In genomic region chr1:161462205-161463113, GRCh38 we compare ENCODE assay signal across 9 cellular contexts. TPM values are rescaled to one million over a fixed set of nuclear protein-coding genes. Genes with fewer than 3 reads are reported as not detected.
A peak's percentile ranks its signal among the peaks of the same experiment; 100 is the strongest.
DNase-seq lines count a peak whose midpoint lies in the region; ATAC-seq and TF ChIP-seq lines count a peak whose summit lies in the region.
"Not testable (repeated sequence)": the region's sequence is repeated elsewhere in the genome, so short reads cannot be mapped to it uniquely, and the experiment has no call there.
"Had no signal": no experiment of that assay in that cellular context is flagged by ENCODE, and none has a peak within 500 bp of the region (broad histone marks: within the 10 kb centered on the region; RNA-seq: fewer than 3 reads in every experiment).

No MANE protein-coding gene starts in this region.

- not testable (repeated sequence) for H3K9me3 Mint-ChIP-seq in activated T-cell treated with anti-CD3 and anti-CD28 coated beads, Interleukin-2, amount 50 U/mL, for 72 hours

- not testable (repeated sequence) for H3K4me1 ChIP-seq in lower lobe of right lung

- not testable (repeated sequence) for H3K27me3 Mint-ChIP-seq in activated T-cell treated with anti-CD3 and anti-CD28 coated beads, Interleukin-2, amount 50 U/mL, for 72 hours (ENCODE audit: low read depth)

- not testable (repeated sequence) for H3K4me1 Mint-ChIP-seq in activated T-cell treated with anti-CD3 and anti-CD28 coated beads, Interleukin-2, amount 50 U/mL, for 72 hours (ENCODE audit: low read depth)

- not testable (repeated sequence) for H3K27me3 ChIP-seq in lower lobe of right lung (ENCODE audit: low read depth)

- not testable (repeated sequence) for H3K36me3 Mint-ChIP-seq in activated T-cell treated with anti-CD3 and anti-CD28 coated beads, Interleukin-2, amount 50 U/mL, for 72 hours (ENCODE audit: insufficient read depth in 2 of 2)

- H3K36me3 ChIP-seq in lower lobe of right lung: not testable (repeated sequence)

- not testable (repeated sequence) for DNase-seq in activated T-cell treated with anti-CD3 and anti-CD28 coated beads, Interleukin-2, amount 50 U/mL, for 72 hours; lower lobe of right lung

- not testable (repeated sequence) for H3K4me3 ChIP-seq in lower lobe of right lung

- not testable (repeated sequence) for TF ChIP-seq CTCF in lower lobe of right lung (IDR thresholded peaks at IDR 0.05)

- not testable (repeated sequence) for H3K9me3 ChIP-seq in lower lobe of right lung

- not testable (repeated sequence) for H3K27ac ChIP-seq in lower lobe of right lung

- H3K27ac Mint-ChIP-seq in activated T-cell treated with anti-CD3 and anti-CD28 coated beads, Interleukin-2, amount 50 U/mL, for 72 hours: not testable (repeated sequence)

- peak; percentile 32 for ATAC-seq in GM18867 (IDR thresholded peaks at IDR 0.05; ENCODE audit: unreplicated experiment)
- ATAC-seq in GM21360 (IDR thresholded peaks at IDR 0.05; ENCODE audit: unreplicated experiment): peak; percentile 25
- peak; percentile 18 for ATAC-seq in HG02623 (IDR thresholded peaks at IDR 0.05; ENCODE audit: unreplicated experiment)
- ATAC-seq in HG03064 (IDR thresholded peaks at IDR 0.05; ENCODE audit: low read depth, unreplicated experiment): peak; percentile 36
- peak; percentile 17 for ATAC-seq in HG03571 (IDR thresholded peaks at IDR 0.05; ENCODE audit: unreplicated experiment)
- peak; percentile 28 to 39 for ATAC-seq in activated T-cell treated with anti-CD3 and anti-CD28 coated beads, Interleukin-2, amount 50 U/mL, for 72 hours (replicated peaks in 1 of 2)
- peak; percentile 2 to 45 for ATAC-seq in lower lobe of right lung

- intact Hi-C loops in lower lobe of right lung (cut with DNase I): not testable (repeated sequence)

- not testable (repeated sequence) for H3K4me3 Mint-ChIP-seq in activated T-cell treated with anti-CD3 and anti-CD28 coated beads, Interleukin-2, amount 50 U/mL, for 72 hours

RNA-seq across cellular contexts. Expression of gene FCGR2A, which starts 42.8 kb away (rescaled TPM):
- total RNA-seq in activated T-cell treated with anti-CD3 and anti-CD28 coated beads, Interleukin-2, amount 50 U/mL, for 72 hours: under 1 TPM; 0.43 to 0.88 TPM
- total RNA-seq in lower lobe of right lung: 223 TPM
- total RNA-seq: bronchial epithelial cell, progenitor cell of endocrine pancreas had no signal

Comparison
In these comparisons a context has a peak if more than half of its experiments do, and no peak if none do; other contexts are left out.
1. RNA of gene FCGR2A, which starts 42.8 kb away (total RNA-seq): 223 TPM in lower lobe of right lung (single experiment); 0.43 to 0.88 TPM in activated T-cell treated with anti-CD3 and anti-CD28 coated beads, Interleukin-2, amount 50 U/mL, for 72 hours; every median in the first group is over 100 times any median in the second.
2. Peak in every context shown above with its lines, with median percentiles within 50 percentile points of each other: ATAC-seq.